ENCODE assay signal across 1 cellular context in the genomic region with DNA sequence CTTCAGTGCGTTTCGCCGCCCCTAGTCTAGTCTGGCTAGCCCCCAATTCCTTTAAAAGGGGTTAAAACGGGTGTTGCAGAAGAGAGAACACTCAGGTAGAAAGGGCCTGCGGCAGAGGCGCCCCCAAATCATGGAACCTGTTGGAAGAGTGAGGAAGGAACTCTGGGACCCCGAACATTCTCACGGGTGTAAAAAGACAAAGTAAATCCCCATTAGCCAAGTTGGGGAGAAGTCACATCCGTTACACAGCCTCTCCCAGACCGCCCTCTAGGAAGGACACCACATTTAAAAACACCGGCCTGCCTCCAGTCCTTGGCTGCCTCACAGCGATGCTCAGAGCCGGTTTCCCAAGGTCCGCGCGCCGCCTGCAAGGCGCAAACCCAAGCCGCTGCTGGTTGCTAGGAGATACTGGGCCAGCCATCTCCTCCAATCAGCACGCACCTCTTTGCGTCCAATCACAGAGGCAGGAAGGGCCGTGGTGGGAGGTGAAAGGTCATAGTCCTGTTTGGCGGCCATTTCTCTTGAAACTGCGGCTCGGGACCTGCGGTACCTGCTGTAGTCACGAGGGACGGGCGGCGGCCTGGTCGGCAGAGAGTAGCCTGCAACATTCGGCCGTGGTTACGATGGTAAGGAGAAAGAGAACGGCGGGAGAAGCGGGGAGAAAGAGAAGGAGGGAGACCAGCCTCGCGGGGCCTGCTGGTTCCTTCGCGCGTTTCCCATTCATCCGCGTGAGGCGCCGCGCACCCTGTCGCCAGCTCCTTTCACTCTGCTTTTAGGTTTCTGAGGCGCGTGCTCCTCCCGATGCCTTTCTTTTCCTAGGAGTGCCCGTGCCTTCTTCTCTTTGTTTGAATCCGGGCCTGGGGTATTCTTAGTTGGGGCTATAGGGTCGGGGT.
TF ChIP-seq lines count a peak whose summit lies in the region.

A gene (plus strand): TSS at position 502 of the 893 bp plus-strand sequence. CDS start 122 bp downstream, at position 624.

TF ChIP-seq in HepG2, 621 proteins besides CTCF, POLR2A, EP300 and RAD21 (continued from another document and continues in another):
- TF ChIP-seq, protein P1, sequence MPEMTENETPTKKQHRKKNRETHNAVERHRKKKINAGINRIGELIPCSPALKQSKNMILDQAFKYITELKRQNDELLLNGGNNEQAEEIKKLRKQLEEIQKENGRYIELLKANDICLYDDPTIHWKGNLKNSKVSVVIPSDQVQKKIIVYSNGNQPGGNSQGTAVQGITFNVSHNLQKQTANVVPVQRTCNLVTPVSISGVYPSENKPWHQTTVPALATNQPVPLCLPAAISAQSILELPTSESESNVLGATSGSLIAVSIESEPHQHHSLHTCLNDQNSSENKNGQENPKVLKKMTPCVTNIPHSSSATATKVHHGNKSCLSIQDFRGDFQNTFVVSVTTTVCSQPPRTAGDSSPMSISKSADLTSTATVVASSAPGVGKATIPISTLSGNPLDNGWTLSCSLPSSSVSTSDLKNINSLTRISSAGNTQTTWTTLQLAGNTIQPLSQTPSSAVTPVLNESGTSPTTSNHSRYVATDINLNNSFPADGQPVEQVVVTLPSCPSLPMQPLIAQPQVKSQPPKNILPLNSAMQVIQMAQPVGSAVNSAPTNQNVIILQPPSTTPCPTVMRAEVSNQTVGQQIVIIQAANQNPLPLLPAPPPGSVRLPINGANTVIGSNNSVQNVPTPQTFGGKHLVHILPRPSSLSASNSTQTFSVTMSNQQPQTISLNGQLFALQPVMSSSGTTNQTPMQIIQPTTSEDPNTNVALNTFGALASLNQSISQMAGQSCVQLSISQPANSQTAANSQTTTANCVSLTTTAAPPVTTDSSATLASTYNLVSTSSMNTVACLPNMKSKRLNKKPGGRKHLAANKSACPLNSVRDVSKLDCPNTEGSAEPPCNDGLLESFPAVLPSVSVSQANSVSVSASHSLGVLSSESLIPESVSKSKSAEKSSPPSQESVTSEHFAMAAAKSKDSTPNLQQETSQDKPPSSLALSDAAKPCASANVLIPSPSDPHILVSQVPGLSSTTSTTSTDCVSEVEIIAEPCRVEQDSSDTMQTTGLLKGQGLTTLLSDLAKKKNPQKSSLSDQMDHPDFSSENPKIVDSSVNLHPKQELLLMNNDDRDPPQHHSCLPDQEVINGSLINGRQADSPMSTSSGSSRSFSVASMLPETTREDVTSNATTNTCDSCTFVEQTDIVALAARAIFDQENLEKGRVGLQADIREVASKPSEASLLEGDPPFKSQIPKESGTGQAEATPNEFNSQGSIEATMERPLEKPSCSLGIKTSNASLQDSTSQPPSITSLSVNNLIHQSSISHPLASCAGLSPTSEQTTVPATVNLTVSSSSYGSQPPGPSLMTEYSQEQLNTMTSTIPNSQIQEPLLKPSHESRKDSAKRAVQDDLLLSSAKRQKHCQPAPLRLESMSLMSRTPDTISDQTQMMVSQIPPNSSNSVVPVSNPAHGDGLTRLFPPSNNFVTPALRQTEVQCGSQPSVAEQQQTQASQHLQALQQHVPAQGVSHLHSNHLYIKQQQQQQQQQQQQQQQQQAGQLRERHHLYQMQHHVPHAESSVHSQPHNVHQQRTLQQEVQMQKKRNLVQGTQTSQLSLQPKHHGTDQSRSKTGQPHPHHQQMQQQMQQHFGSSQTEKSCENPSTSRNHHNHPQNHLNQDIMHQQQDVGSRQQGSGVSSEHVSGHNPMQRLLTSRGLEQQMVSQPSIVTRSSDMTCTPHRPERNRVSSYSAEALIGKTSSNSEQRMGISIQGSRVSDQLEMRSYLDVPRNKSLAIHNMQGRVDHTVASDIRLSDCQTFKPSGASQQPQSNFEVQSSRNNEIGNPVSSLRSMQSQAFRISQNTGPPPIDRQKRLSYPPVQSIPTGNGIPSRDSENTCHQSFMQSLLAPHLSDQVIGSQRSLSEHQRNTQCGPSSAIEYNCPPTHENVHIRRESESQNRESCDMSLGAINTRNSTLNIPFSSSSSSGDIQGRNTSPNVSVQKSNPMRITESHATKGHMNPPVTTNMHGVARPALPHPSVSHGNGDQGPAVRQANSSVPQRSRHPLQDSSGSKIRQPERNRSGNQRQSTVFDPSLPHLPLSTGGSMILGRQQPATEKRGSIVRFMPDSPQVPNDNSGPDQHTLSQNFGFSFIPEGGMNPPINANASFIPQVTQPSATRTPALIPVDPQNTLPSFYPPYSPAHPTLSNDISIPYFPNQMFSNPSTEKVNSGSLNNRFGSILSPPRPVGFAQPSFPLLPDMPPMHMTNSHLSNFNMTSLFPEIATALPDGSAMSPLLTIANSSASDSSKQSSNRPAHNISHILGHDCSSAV (CRISPR knock-in tag; IDR thresholded peaks at IDR 0.05; ENCODE audit: borderline replicate concordance) = no peak
- TF ChIP-seq PHF21A (CRISPR knock-in tag; IDR thresholded peaks at IDR 0.05) (no peak), KLF9 (CRISPR knock-in tag; IDR thresholded peaks at IDR 0.05; ENCODE audit: low read depth) (no peak), ZNF33B (CRISPR knock-in tag; IDR thresholded peaks at IDR 0.05) (no peak), RFX5 (IDR thresholded peaks at IDR 0.05; ENCODE audit: low read depth, low read length) (peak; percentile 52; the same call in 1 of the 2 replicates), ZNF83 (CRISPR knock-in tag; IDR thresholded peaks at IDR 0.05; ENCODE audit: borderline replicate concordance) (no peak), SPEN (CRISPR knock-in tag; IDR thresholded peaks at IDR 0.05; ENCODE audit: low read depth) (peak; percentile 80), ARHGAP35 (CRISPR knock-in tag; IDR thresholded peaks at IDR 0.05; ENCODE audit: borderline replicate concordance) (peak; percentile 65; the same call in 1 of the 2 replicates), HOXA7 (CRISPR knock-in tag; IDR thresholded peaks at IDR 0.05) (no peak), ZNF589 (CRISPR knock-in tag; conservative IDR thresholded peaks at IDR 0.05) (no peak), SIX4 (CRISPR knock-in tag; IDR thresholded peaks at IDR 0.05) (no peak), ZNF256 (CRISPR knock-in tag; conservative IDR thresholded peaks at IDR 0.05) (no peak), HMG20A (CRISPR knock-in tag; IDR thresholded peaks at IDR 0.05; ENCODE audit: borderline replicate concordance) (no peak), HIVEP1 (CRISPR knock-in tag; IDR thresholded peaks at IDR 0.05) (no peak), ZNF883 (CRISPR knock-in tag; IDR thresholded peaks at IDR 0.05; ENCODE audit: not compliant biosample characterization) (peak; percentile 61), XBP1 (CRISPR knock-in tag; IDR thresholded peaks at IDR 0.05) (no peak), ZNF383 (CRISPR knock-in tag; IDR thresholded peaks at IDR 0.05; ENCODE audit: borderline replicate concordance) (no peak), SRSF4 (IDR thresholded peaks at IDR 0.05; ENCODE audit: low read depth, low read length, poor library complexity, severe bottlenecking) (no peak), GTF2F1 (IDR thresholded peaks at IDR 0.05; ENCODE audit: low read length) (no peak), ZNF850 (CRISPR knock-in tag; conservative IDR thresholded peaks at IDR 0.05) (no peak), ZNF496 (CRISPR knock-in tag; IDR thresholded peaks at IDR 0.05; ENCODE audit: insufficient replicate concordance) (no peak), ATF7 (IDR thresholded peaks at IDR 0.05) (no peak), ATF7 (CRISPR knock-in tag; IDR thresholded peaks at IDR 0.05) (0 out of 2 replicates have a peak, but pooled peaks have one; percentile 35), SRSF1 (optimal IDR thresholded peaks at IDR 0.05; ENCODE audit: low read depth, low read length) (no peak), ZNF431 (CRISPR knock-in tag; IDR thresholded peaks at IDR 0.05; ENCODE audit: borderline replicate concordance, low read depth) (no peak), ZNF382 (CRISPR knock-in tag; IDR thresholded peaks at IDR 0.05; ENCODE audit: borderline replicate concordance) (no peak)
- TF ChIP-seq, protein P2, sequence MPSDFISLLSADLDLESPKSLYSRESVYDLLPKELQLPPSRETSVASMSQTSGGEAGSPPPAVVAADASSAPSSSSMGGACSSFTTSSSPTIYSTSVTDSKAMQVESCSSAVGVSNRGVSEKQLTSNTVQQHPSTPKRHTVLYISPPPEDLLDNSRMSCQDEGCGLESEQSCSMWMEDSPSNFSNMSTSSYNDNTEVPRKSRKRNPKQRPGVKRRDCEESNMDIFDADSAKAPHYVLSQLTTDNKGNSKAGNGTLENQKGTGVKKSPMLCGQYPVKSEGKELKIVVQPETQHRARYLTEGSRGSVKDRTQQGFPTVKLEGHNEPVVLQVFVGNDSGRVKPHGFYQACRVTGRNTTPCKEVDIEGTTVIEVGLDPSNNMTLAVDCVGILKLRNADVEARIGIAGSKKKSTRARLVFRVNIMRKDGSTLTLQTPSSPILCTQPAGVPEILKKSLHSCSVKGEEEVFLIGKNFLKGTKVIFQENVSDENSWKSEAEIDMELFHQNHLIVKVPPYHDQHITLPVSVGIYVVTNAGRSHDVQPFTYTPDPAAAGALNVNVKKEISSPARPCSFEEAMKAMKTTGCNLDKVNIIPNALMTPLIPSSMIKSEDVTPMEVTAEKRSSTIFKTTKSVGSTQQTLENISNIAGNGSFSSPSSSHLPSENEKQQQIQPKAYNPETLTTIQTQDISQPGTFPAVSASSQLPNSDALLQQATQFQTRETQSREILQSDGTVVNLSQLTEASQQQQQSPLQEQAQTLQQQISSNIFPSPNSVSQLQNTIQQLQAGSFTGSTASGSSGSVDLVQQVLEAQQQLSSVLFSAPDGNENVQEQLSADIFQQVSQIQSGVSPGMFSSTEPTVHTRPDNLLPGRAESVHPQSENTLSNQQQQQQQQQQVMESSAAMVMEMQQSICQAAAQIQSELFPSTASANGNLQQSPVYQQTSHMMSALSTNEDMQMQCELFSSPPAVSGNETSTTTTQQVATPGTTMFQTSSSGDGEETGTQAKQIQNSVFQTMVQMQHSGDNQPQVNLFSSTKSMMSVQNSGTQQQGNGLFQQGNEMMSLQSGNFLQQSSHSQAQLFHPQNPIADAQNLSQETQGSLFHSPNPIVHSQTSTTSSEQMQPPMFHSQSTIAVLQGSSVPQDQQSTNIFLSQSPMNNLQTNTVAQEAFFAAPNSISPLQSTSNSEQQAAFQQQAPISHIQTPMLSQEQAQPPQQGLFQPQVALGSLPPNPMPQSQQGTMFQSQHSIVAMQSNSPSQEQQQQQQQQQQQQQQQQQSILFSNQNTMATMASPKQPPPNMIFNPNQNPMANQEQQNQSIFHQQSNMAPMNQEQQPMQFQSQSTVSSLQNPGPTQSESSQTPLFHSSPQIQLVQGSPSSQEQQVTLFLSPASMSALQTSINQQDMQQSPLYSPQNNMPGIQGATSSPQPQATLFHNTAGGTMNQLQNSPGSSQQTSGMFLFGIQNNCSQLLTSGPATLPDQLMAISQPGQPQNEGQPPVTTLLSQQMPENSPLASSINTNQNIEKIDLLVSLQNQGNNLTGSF (CRISPR knock-in tag; IDR thresholded peaks at IDR 0.05) = no peak; the same call in 1 of the 2 replicates
- TF ChIP-seq, protein P3, sequence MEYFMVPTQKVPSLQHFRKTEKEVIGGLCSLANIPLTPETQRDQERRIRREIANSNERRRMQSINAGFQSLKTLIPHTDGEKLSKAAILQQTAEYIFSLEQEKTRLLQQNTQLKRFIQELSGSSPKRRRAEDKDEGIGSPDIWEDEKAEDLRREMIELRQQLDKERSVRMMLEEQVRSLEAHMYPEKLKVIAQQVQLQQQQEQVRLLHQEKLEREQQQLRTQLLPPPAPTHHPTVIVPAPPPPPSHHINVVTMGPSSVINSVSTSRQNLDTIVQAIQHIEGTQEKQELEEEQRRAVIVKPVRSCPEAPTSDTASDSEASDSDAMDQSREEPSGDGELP (IDR thresholded peaks at IDR 0.05; ENCODE audit: borderline replicate concordance, low read depth) = peak; percentile 36; the same call in 1 of the 2 replicates
- TF ChIP-seq, protein P4, sequence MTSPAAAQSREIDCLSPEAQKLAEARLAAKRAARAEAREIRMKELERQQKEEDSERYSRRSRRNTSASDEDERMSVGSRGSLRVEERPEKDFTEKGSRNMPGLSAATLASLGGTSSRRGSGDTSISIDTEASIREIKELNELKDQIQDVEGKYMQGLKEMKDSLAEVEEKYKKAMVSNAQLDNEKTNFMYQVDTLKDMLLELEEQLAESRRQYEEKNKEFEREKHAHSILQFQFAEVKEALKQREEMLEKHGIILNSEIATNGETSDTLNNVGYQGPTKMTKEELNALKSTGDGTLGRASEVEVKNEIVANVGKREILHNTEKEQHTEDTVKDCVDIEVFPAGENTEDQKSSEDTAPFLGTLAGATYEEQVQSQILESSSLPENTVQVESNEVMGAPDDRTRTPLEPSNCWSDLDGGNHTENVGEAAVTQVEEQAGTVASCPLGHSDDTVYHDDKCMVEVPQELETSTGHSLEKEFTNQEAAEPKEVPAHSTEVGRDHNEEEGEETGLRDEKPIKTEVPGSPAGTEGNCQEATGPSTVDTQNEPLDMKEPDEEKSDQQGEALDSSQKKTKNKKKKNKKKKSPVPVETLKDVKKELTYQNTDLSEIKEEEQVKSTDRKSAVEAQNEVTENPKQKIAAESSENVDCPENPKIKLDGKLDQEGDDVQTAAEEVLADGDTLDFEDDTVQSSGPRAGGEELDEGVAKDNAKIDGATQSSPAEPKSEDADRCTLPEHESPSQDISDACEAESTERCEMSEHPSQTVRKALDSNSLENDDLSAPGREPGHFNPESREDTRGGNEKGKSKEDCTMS (CRISPR knock-in tag; conservative IDR thresholded peaks at IDR 0.05) = no peak
- TF ChIP-seq, protein P5, sequence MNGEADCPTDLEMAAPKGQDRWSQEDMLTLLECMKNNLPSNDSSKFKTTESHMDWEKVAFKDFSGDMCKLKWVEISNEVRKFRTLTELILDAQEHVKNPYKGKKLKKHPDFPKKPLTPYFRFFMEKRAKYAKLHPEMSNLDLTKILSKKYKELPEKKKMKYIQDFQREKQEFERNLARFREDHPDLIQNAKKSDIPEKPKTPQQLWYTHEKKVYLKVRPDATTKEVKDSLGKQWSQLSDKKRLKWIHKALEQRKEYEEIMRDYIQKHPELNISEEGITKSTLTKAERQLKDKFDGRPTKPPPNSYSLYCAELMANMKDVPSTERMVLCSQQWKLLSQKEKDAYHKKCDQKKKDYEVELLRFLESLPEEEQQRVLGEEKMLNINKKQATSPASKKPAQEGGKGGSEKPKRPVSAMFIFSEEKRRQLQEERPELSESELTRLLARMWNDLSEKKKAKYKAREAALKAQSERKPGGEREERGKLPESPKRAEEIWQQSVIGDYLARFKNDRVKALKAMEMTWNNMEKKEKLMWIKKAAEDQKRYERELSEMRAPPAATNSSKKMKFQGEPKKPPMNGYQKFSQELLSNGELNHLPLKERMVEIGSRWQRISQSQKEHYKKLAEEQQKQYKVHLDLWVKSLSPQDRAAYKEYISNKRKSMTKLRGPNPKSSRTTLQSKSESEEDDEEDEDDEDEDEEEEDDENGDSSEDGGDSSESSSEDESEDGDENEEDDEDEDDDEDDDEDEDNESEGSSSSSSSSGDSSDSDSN (CRISPR knock-in tag; IDR thresholded peaks at IDR 0.05) = peak; percentile 65
- TF ChIP-seq, protein P6, sequence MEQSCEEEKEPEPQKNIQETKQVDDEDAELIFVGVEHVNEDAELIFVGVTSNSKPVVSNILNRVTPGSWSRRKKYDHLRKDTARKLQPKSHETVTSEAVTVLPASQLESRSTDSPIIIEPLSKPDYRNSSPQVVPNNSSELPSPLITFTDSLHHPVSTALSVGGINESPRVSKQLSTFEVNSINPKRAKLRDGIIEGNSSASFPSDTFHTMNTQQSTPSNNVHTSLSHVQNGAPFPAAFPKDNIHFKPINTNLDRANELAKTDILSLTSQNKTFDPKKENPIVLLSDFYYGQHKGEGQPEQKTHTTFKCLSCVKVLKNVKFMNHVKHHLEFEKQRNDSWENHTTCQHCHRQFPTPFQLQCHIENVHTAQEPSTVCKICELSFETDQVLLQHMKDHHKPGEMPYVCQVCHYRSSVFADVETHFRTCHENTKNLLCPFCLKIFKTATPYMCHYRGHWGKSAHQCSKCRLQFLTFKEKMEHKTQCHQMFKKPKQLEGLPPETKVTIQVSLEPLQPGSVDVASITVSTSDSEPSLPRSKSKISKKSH (CRISPR knock-in tag; IDR thresholded peaks at IDR 0.05; ENCODE audit: borderline replicate concordance) = peak; percentile 33; the same call in 1 of the 2 replicates
